19 cellular contexts compared by ENCODE assay signal in the genomic region with DNA sequence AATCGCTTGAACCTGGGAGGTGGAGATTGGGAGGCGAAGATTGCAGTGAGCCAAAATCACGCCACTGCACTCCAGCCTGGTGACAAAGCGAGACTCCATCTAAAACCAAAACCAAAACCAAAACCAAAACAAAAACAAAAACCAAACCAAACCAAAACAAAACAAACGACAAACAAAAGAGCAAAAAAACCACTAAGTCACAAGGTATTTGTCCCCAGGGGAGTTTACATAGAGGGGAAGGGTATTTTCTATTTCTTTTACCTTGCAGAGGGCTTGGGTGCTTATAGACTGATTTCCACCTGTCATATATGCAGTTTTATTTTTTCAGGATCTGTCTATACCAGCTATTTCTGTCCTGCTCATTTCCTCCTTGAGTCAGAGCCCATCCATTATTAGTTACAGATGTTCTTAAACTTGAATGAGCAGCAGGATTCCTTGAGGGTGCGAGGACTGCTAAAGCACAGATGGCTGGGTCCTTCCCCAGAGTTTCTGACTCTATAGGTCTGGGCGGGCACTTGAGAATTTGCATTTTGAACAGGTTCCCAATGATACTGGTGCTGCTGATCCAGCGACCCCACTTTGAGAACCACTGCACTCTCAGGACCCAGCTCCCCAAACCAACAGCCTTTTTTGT.
"Had no signal": no experiment of that assay in that cellular context is flagged by ENCODE, and none has a peak within 500 bp of the region (broad histone marks: within the 10 kb centered on the region; RNA-seq: fewer than 3 reads in every experiment).

No MANE protein-coding gene starts in this region.

- DNase-seq: activated CD4-positive, alpha-beta T cell treated with anti-CD3 and anti-CD28 coated beads, Interleukin-2, amount 50 U/mL, for 1 hour; activated gamma-delta T cell; activated T-cell treated with anti-CD3 and anti-CD28 coated beads, Interleukin-2, amount 50 U/mL, for 4 hours; anterior cingulate cortex; endodermal cell; erythroblast; foreskin keratinocyte; heart left ventricle; mucosa of descending colon; natural killer cell; nucleus accumbens; right lobe of liver; stimulated activated naive B cell treated with anti-CD40 and anti-IgM and Interleukin-4, amounts not matched to agents 10 μg/mL and 1 μg/mL and 100 μg/mL, for 72 hours; substantia nigra; transverse colon had no signal

- ATAC-seq: activated T-cell treated with anti-CD3 and anti-CD28 coated beads, Interleukin-2, amount 50 U/mL, for 4 hours; foreskin keratinocyte; heart left ventricle; left lobe of liver; stimulated activated naive B cell treated with anti-CD40 and anti-IgM and Interleukin-4, amounts not matched to agents 10 μg/mL and 1 μg/mL and 100 μg/mL, for 72 hours had no signal

- H3K27me3 ChIP-seq: foreskin keratinocyte, heart left ventricle, right lobe of liver, transverse colon had no signal

- H3K4me1 Mint-ChIP-seq: endodermal cell; stimulated activated naive B cell treated with anti-CD40 and anti-IgM and Interleukin-4, amounts not matched to agents 10 μg/mL and 1 μg/mL and 100 μg/mL, for 72 hours had no signal

- H3K9me3 Mint-ChIP-seq: activated T-cell treated with anti-CD3 and anti-CD28 coated beads, Interleukin-2, amount 50 U/mL, for 4 hours; natural killer cell; T-helper 1 cell treated with Interleukin-12 subunit alpha and Interleukin-12 subunit beta and Interleukin-4 antibody, amounts not matched to agents 30 μg/mL and 1 μg/mL, for 36 hours had no signal

- H3K27ac Mint-ChIP-seq: activated naive CD8-positive, alpha-beta T cell; endodermal cell; stimulated activated naive B cell treated with anti-CD40 and anti-IgM and Interleukin-4, amounts not matched to agents 10 μg/mL and 1 μg/mL and 100 μg/mL, for 72 hours; T-helper 1 cell treated with Interleukin-12 subunit alpha and Interleukin-12 subunit beta and Interleukin-4 antibody, amounts not matched to agents 30 μg/mL and 1 μg/mL, for 36 hours had no signal

- H3K27ac ChIP-seq: foreskin keratinocyte, heart left ventricle, prostate gland, right lobe of liver, transverse colon had no signal

- H3K36me3 ChIP-seq: heart left ventricle, prostate gland, right lobe of liver, transverse colon had no signal

- H3K4me1 ChIP-seq: foreskin keratinocyte, heart left ventricle, prostate gland, right lobe of liver had no signal

- H3K9me3 ChIP-seq: heart left ventricle, mucosa of descending colon, prostate gland, right lobe of liver, transverse colon had no signal

- H3K4me3 ChIP-seq: heart left ventricle, mucosa of descending colon, prostate gland, right lobe of liver, transverse colon had no signal

- H3K36me3 Mint-ChIP-seq: activated naive CD8-positive, alpha-beta T cell; natural killer cell had no signal

- H3K4me3 Mint-ChIP-seq: activated naive CD8-positive, alpha-beta T cell; activated T-cell treated with anti-CD3 and anti-CD28 coated beads, Interleukin-2, amount 50 U/mL, for 4 hours; endodermal cell; natural killer cell; stimulated activated naive B cell treated with anti-CD40 and anti-IgM and Interleukin-4, amounts not matched to agents 10 μg/mL and 1 μg/mL and 100 μg/mL, for 72 hours; T-helper 1 cell treated with Interleukin-12 subunit alpha and Interleukin-12 subunit beta and Interleukin-4 antibody, amounts not matched to agents 30 μg/mL and 1 μg/mL, for 36 hours had no signal
